26 cellular contexts compared by ENCODE assay signal in the genomic region with DNA sequence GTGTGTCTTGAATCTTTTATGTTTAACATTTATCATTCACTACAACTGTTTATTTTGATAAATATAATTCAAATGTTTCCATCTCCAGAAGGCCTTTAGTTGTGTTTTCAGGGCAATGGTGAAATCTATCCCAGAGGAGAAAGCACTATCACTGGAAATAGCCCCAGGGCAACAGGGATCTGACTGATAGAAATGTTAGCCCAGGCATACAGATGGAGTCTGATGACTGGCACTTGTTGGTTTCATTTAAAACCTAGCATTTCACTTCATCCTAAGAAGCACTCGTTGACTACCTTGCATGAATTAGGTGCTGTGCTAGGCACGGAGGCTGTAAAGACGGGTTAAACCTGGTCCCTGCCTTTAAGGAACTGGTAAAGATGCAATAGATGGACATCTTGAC.
DNase-seq lines count a peak whose midpoint lies in the region; ATAC-seq and TF ChIP-seq lines count a peak whose summit lies in the region.
"Had no signal": no experiment of that assay in that cellular context is flagged by ENCODE, and none has a peak within 500 bp of the region (broad histone marks: within the 10 kb centered on the region; RNA-seq: fewer than 3 reads in every experiment).

No MANE protein-coding gene starts in this region.

- DNase-seq in SK-N-SH: peak; percentile 25
- peak; percentile 10 to 45 for DNase-seq in trophoblast cell
- DNase-seq in Ammon's horn (ENCODE audit: low spot score): no peak
- no peak for DNase-seq in stimulated activated CD4-positive, alpha-beta T cell treated with anti-CD3 and anti-CD28 coated beads, Interleukin-15, amount 100 ng/mL, for 24 hours
- DNase-seq: 8988T; activated CD4-positive, alpha-beta T cell treated with anti-CD3 and anti-CD28 coated beads for 36 hours; caudate nucleus; effector CD4-positive, alpha-beta T cell; GF-D8; lower lobe of right lung; NCI-H1930; NCI-H446 treated with DMSO at 0.1 percent for 48 hours; RPMI8226; stimulated activated CD4-positive, alpha-beta T cell treated with anti-CD3 and anti-CD28 coated beads, Interleukin-1b, Interleukin-23, amount 100 ng/mL, for 48 hours; stimulated activated naive CD4-positive, alpha-beta T cell treated with Interleukin-2 at 50 U/mL for 16 hours; thyroid gland had no signal

- no peak overlapping the region for H2BK5ac ChIP-seq in trophoblast cell (ENCODE audit: low read depth, low read length, poor library complexity)

- no peak for TF ChIP-seq EP300 in SK-N-SH (IDR thresholded peaks at IDR 0.05; ENCODE audit: borderline replicate concordance in 1 of 2, low read depth in 1 of 2, low read length in 1 of 2)

- TF ChIP-seq CTCF in SK-N-SH (IDR thresholded peaks at IDR 0.05): no peak
- TF ChIP-seq CTCF in HEK293 (tag by site-specific recombination; IDR thresholded peaks at IDR 0.05): no peak

- H2AK5ac ChIP-seq in trophoblast cell (ENCODE audit: low read length): no peak overlapping the region

- no peaks in the 10 kb centered on the region for H3K27me3 Mint-ChIP-seq in dendritic cell treated with granulocyte-macrophage colony-stimulating factor and Interleukin-4, amounts not matched to agents 40 ng/mL and 50 ng/mL, for 4 days

- ATAC-seq in SK-N-SH treated with all-trans-retinoic acid at 6 μM for 48 hours: no peak
- no peak for ATAC-seq in GM18861 (IDR thresholded peaks at IDR 0.05; ENCODE audit: unreplicated experiment)
- ATAC-seq: activated CD4-positive, alpha-beta T cell treated with anti-CD3 and anti-CD28 coated beads for 36 hours; HCT116; lower lobe of right lung; sciatic nerve had no signal

- CTCF ChIA-PET in SK-N-SH (lab: Yijun Ruan, JAX) (no interaction called here), HEK293 (lab: Yijun Ruan, JAX) (no interaction called here)

- no peak overlapping the region for H4K91ac ChIP-seq in trophoblast cell (ENCODE audit: low read depth, low read length)

- no peaks in the 10 kb centered on the region for H4K20me1 ChIP-seq in SK-N-SH (ENCODE audit: insufficient read depth)
- H4K20me1 ChIP-seq: BLaER1 had no signal

- H3K9me2 ChIP-seq in SK-N-SH: no peaks in the 10 kb centered on the region

- POLR2A ChIA-PET in SK-N-SH (lab: Yijun Ruan, JAX): no interaction called here
- POLR2A ChIA-PET in HEK293 (lab: Yijun Ruan, JAX): no interaction called here

- H3K79me2 ChIP-seq in SK-N-SH (ENCODE audit: insufficient read depth) (peaks cover 20% of the 10 kb centered on the region), trophoblast cell (ENCODE audit: control insufficient read depth, insufficient read depth, low read length, poor library complexity) (peaks cover 4% of the 10 kb centered on the region)

- H3K79me1 ChIP-seq in trophoblast cell (ENCODE audit: low read length): peaks cover 6% of the 10 kb centered on the region

- H3K36me3 ChIP-seq in SK-N-SH (replicated peaks in 1 of 2; ENCODE audit: control insufficient read depth in 1 of 2, insufficient read depth in 2 of 2, low read length in 1 of 2) (no peaks in the 10 kb centered on the region), HEK293 (ENCODE audit: control insufficient read depth in 2 of 2, insufficient read depth in 1 of 2, low read length in 2 of 2) (no peaks in the 10 kb centered on the region), trophoblast cell (ENCODE audit: control insufficient read depth in 1 of 2, insufficient read depth in 2 of 2, low read length in 2 of 2) (no peaks in the 10 kb centered on the region)
- H3K36me3 ChIP-seq: BLaER1, esophagus muscularis mucosa, lower lobe of right lung, thyroid gland had no signal

- H3K36me3 Mint-ChIP-seq in dendritic cell treated with granulocyte-macrophage colony-stimulating factor and Interleukin-4, amounts not matched to agents 40 ng/mL and 50 ng/mL, for 4 days (ENCODE audit: low read depth): no peaks in the 10 kb centered on the region
- H3K36me3 Mint-ChIP-seq: IgD-negative memory B cell had no signal

- H3K23ac ChIP-seq in trophoblast cell (ENCODE audit: low read length): no peak overlapping the region

- H2BK120ac ChIP-seq in trophoblast cell (ENCODE audit: insufficient read depth, low read length, poor library complexity): no peak overlapping the region

- H3K9ac ChIP-seq in SK-N-SH (no peak overlapping the region), trophoblast cell (ENCODE audit: low read length) (no peak overlapping the region)
- H3K9ac ChIP-seq: BLaER1 had no signal

- no peak for TF ChIP-seq RAD21 in SK-N-SH (IDR thresholded peaks at IDR 0.05; ENCODE audit: low read length)

- peaks cover 27% of the 10 kb centered on the region for H3K4me1 Mint-ChIP-seq in dendritic cell treated with granulocyte-macrophage colony-stimulating factor and Interleukin-4, amounts not matched to agents 40 ng/mL and 50 ng/mL, for 4 days (ENCODE audit: low read depth)

- no peak overlapping the region for H3K18ac ChIP-seq in trophoblast cell (ENCODE audit: low read length)

- intact Hi-C loops in dendritic cell treated with granulocyte-macrophage colony-stimulating factor and Interleukin-4, amounts not matched to agents 40 ng/mL and 50 ng/mL, for 4 days (cut with micrococcal nuclease): loop anchor here (10.0 kb wide), 1 partner anchor 105 kb away; the partner anchor contains the start of gene C1orf21

- H2BK12ac ChIP-seq in trophoblast cell (ENCODE audit: low read length): no peak overlapping the region

- H3K4me1 ChIP-seq in SK-N-SH (ENCODE audit: control insufficient read depth in 1 of 2, insufficient read depth in 2 of 2, low read depth in 1 of 2, low read length in 1 of 2) (peaks cover 12 to 51% of the 10 kb centered on the region in 2 experiments; a peak in 3 of 4 replicates), HEK293 (ENCODE audit: control insufficient read depth, insufficient read depth, low read length) (peaks cover 28% of the 10 kb centered on the region), trophoblast cell (ENCODE audit: control insufficient read depth in 1 of 2, insufficient read depth in 2 of 2, low read length in 2 of 2) (peaks cover 14% of the 10 kb centered on the region in 2 experiments)

- no peak overlapping the region for H3K4ac ChIP-seq in trophoblast cell (ENCODE audit: low read depth, low read length)

- H3K27me3 ChIP-seq in SK-N-SH (ENCODE audit: insufficient read depth) (no peaks in the 10 kb centered on the region), trophoblast cell (ENCODE audit: insufficient read depth, low read length) (no peaks in the 10 kb centered on the region)
- H3K27me3 ChIP-seq: BLaER1, esophagus muscularis mucosa, thyroid gland had no signal

- H4K12ac ChIP-seq in trophoblast cell (ENCODE audit: low read depth, low read length): no peak overlapping the region

- H3F3A ChIP-seq in SK-N-SH (replicated peaks; ENCODE audit: insufficient read depth): peaks cover 29% of the 10 kb centered on the region

- H3K4me2 ChIP-seq in SK-N-SH: 0 out of 2 replicates have a peak overlapping the region, but pooled peaks have one; percentile 29
- no peak overlapping the region for H3K4me2 ChIP-seq in trophoblast cell (ENCODE audit: low read length)
- H3K4me2 ChIP-seq: BLaER1 had no signal

- WGBS in SK-N-SH (ENCODE audit: low lambda C conversion rate): 86% methylated on average over 3 of the region's 3 CpGs
- WGBS in trophoblast cell (ENCODE audit: extremely low coverage, insufficient coverage, insufficient read length): no CpG with 5 or more reads among the region's 3 CpGs

- H3K9me3 ChIP-seq in SK-N-SH (no peaks in the 10 kb centered on the region), HEK293 (ENCODE audit: control insufficient read depth, insufficient read depth, low read depth, low read length) (no peaks in the 10 kb centered on the region), trophoblast cell (ENCODE audit: insufficient read depth, low read depth, low read length) (no peaks in the 10 kb centered on the region)
- H3K9me3 ChIP-seq: BLaER1, esophagus muscularis mucosa, lower lobe of right lung, thyroid gland had no signal

- peak overlapping the region; percentile 59 for H3K27ac Mint-ChIP-seq in dendritic cell treated with granulocyte-macrophage colony-stimulating factor and Interleukin-4, amounts not matched to agents 40 ng/mL and 50 ng/mL, for 4 days
- H3K27ac Mint-ChIP-seq: activated CD4-positive, alpha-beta T cell treated with anti-CD3 and anti-CD28 coated beads for 36 hours; activated T-helper 2 cell treated with anti-CD3 and anti-CD28 coated beads, Interferon-gamma antibody, Interleukin-2, Interleukin-4, amounts not matched to agents 10 μg/mL and 5 μg/mL and 100 μg/mL, durations not matched to agents 14 hours and 24 hours and 36 hours; IgD-negative memory B cell had no signal

- no peak overlapping the region for H4K8ac ChIP-seq in trophoblast cell (ENCODE audit: low read depth, low read length)

- H3K4me3 Mint-ChIP-seq in dendritic cell treated with granulocyte-macrophage colony-stimulating factor and Interleukin-4, amounts not matched to agents 40 ng/mL and 50 ng/mL, for 4 days: no peak overlapping the region
- H3K4me3 Mint-ChIP-seq: activated CD4-positive, alpha-beta T cell treated with anti-CD3 and anti-CD28 coated beads for 36 hours; IgD-negative memory B cell had no signal

- H3K14ac ChIP-seq in trophoblast cell (ENCODE audit: low read length): no peak overlapping the region

- H3K4me3 ChIP-seq in SK-N-SH (ENCODE audit: low read depth in 2 of 2, low read length in 1 of 2) (no peak overlapping the region), HEK293 (ENCODE audit: low read depth, low read length) (no peak overlapping the region), trophoblast cell (ENCODE audit: low read depth, low read length) (no peak overlapping the region)
- H3K4me3 ChIP-seq: BLaER1, esophagus muscularis mucosa, lower lobe of right lung, thyroid gland had no signal

- H2AFZ ChIP-seq in SK-N-SH (ENCODE audit: low read depth): peak overlapping the region; percentile 56; the same call in 1 of the 2 replicates
- H2AFZ ChIP-seq in trophoblast cell (ENCODE audit: insufficient read depth, low read length, poor library complexity): no peak overlapping the region

- H3K27ac ChIP-seq in SK-N-SH (ENCODE audit: low read depth in 2 of 2, low read length in 1 of 2) (peak overlapping the region; percentile 30 to 97; a peak in 2 of 4 replicates), HEK293 (ENCODE audit: extremely low read depth, low read depth, low read length) (no peak overlapping the region), trophoblast cell (ENCODE audit: low read depth, low read length) (no peak overlapping the region)
- H3K27ac ChIP-seq: BLaER1, lower lobe of right lung, thyroid gland had no signal

- H3K9me3 Mint-ChIP-seq in dendritic cell treated with granulocyte-macrophage colony-stimulating factor and Interleukin-4, amounts not matched to agents 40 ng/mL and 50 ng/mL, for 4 days: no peaks in the 10 kb centered on the region
- H3K9me3 Mint-ChIP-seq: activated T-helper 2 cell treated with anti-CD3 and anti-CD28 coated beads, Interferon-gamma antibody, Interleukin-2, Interleukin-4, amounts not matched to agents 10 μg/mL and 5 μg/mL and 100 μg/mL, durations not matched to agents 14 hours and 24 hours and 36 hours had no signal

TF ChIP-seq in SK-N-SH, 30 proteins besides CTCF, POLR2A, EP300 and RAD21 (continues in another document):
- TF ChIP-seq GABPA (IDR thresholded peaks at IDR 0.05; ENCODE audit: low read depth): no peak

TF ChIP-seq in SK-N-SH treated with all-trans-retinoic acid at 6 μM for 48 hours, 23 proteins besides CTCF, POLR2A, EP300 and RAD21:
- no peak for TF ChIP-seq ZNF8 (CRISPR knock-in tag; IDR thresholded peaks at IDR 0.05)

Comparison
In these comparisons a context has a peak if more than half of its experiments do, and no peak if none do; other contexts are left out.
1. DNase-seq: peak in SK-N-SH (single experiment) and trophoblast cell (2 of 2); none in Ammon's horn (single experiment) and stimulated activated CD4-positive, alpha-beta T cell treated with anti-CD3 and anti-CD28 coated beads, Interleukin-15, amount 100 ng/mL, for 24 hours (single experiment).
2. H3K27ac ChIP-seq: peak in SK-N-SH (2 of 2); none in HEK293 (single experiment) and trophoblast cell (single experiment).